Comparison of ENCODE assay signal across 9 cellular contexts in genomic region chr13:50122465-50122864, GRCh38.
DNase-seq lines count a peak whose midpoint lies in the region; ATAC-seq and TF ChIP-seq lines count a peak whose summit lies in the region.
"Had no signal": no experiment of that assay in that cellular context is flagged by ENCODE, and none has a peak within 500 bp of the region (broad histone marks: within the 10 kb centered on the region; RNA-seq: fewer than 3 reads in every experiment).

No MANE protein-coding gene starts in this region.

- peaks cover 12 to 48% (median 42%) of the 10 kb centered on the region in 4 donors for H3K4me1 ChIP-seq in stomach

- peak; percentile 55 for DNase-seq in activated CD4-positive, alpha-beta T cell treated with anti-CD3 and anti-CD28 coated beads, Interleukin-2, amount 10 ng/mL, durations not matched to agents 24 days and 14 days
- DNase-seq in activated CD4-positive, alpha-beta T cell treated with anti-CD3 and anti-CD28 coated beads, Interleukin-2, amount 50 U/mL, for 4 hours: no peak
- DNase-seq in NOMO-1 treated with dmso at 0.1 percent for 144 hours (lab: John Stamatoyannopoulos, UW; ENCODE audit: unreplicated experiment) (peak; percentile 33), stomach (no peak), substantia nigra (lab: John Stamatoyannopoulos, UW) (no peak), NCI-H2107 (lab: John Stamatoyannopoulos, UW) (no peak)
- no peak for DNase-seq in effector memory CD8-positive, alpha-beta T cell
- DNase-seq: testis had no signal

- H3K4me1 Mint-ChIP-seq in activated CD4-positive, alpha-beta T cell treated with anti-CD3 and anti-CD28 coated beads, Interleukin-2, amount 10 ng/mL, durations not matched to agents 24 days and 14 days: peaks cover 31% of the 10 kb centered on the region
- H3K4me1 Mint-ChIP-seq in effector memory CD8-positive, alpha-beta T cell (ENCODE audit: low read depth in 2 of 2): peaks cover 26 to 29% of the 10 kb centered on the region in 2 donors

- H3K9me3 Mint-ChIP-seq in activated CD4-positive, alpha-beta T cell treated with anti-CD3 and anti-CD28 coated beads, Interleukin-2, amount 10 ng/mL, durations not matched to agents 24 days and 14 days: peaks cover 6% of the 10 kb centered on the region
- no peaks in the 10 kb centered on the region for H3K9me3 Mint-ChIP-seq in effector memory CD8-positive, alpha-beta T cell

- H3K27me3 ChIP-seq in stomach: peaks cover 0 to 10% (median 7%) of the 10 kb centered on the region in 3 donors
- H3K27me3 ChIP-seq: testis had no signal

- H3K4me3 Mint-ChIP-seq in activated CD4-positive, alpha-beta T cell treated with anti-CD3 and anti-CD28 coated beads, Interleukin-2, amount 10 ng/mL, durations not matched to agents 24 days and 14 days: peak overlapping the region; percentile 84
- peak overlapping the region in 1 of 2 donors; percentile 83 for H3K4me3 Mint-ChIP-seq in effector memory CD8-positive, alpha-beta T cell

- H3K9me3 ChIP-seq in stomach: no peaks in the 10 kb centered on the region
- H3K9me3 ChIP-seq: testis had no signal

- H3K27me3 Mint-ChIP-seq in activated CD4-positive, alpha-beta T cell treated with anti-CD3 and anti-CD28 coated beads, Interleukin-2, amount 10 ng/mL, durations not matched to agents 24 days and 14 days: no peaks in the 10 kb centered on the region
- H3K27me3 Mint-ChIP-seq in effector memory CD8-positive, alpha-beta T cell: peaks cover 0 to 5% of the 10 kb centered on the region in 2 donors

- H3K27ac ChIP-seq in stomach (peak overlapping the region in 3 of 5 donors; percentile 99 to 100 (median 100)), substantia nigra (ENCODE audit: low read depth, low read length, poor library complexity, severe bottlenecking) (no peak overlapping the region)

- peaks cover 28% of the 10 kb centered on the region for H3K36me3 Mint-ChIP-seq in activated CD4-positive, alpha-beta T cell treated with anti-CD3 and anti-CD28 coated beads, Interleukin-2, amount 10 ng/mL, durations not matched to agents 24 days and 14 days (ENCODE audit: low read depth)
- H3K36me3 Mint-ChIP-seq in effector memory CD8-positive, alpha-beta T cell (ENCODE audit: insufficient read depth): peaks cover 39% of the 10 kb centered on the region

- no peak overlapping the region for H3K4me3 ChIP-seq in stomach
- H3K4me3 ChIP-seq: testis had no signal

- WGBS in stomach, 5 donors: 89 to 100% (median 94%) methylated on average over 1 of the region's 1 CpG

- peaks cover 0 to 7% (median 0%) of the 10 kb centered on the region in 4 donors for H3K36me3 ChIP-seq in stomach

- no peak for TF ChIP-seq CTCF in stomach (IDR thresholded peaks at IDR 0.05)

- TF ChIP-seq EP300 in stomach (IDR thresholded peaks at IDR 0.05): no peak

- ATAC-seq in effector memory CD8-positive, alpha-beta T cell (replicated peaks): no peak
- ATAC-seq in HG02798 (IDR thresholded peaks at IDR 0.05; ENCODE audit: poor library complexity, unreplicated experiment): no peak

- TF ChIP-seq POLR2A in stomach (IDR thresholded peaks at IDR 0.05): no peak

- intact Hi-C loops in activated CD4-positive, alpha-beta T cell treated with anti-CD3 and anti-CD28 coated beads, Interleukin-2, amount 10 ng/mL, durations not matched to agents 24 days and 14 days (cut with micrococcal nuclease): loop anchor here (5.0 to 10.0 kb wide), 3 partner anchors 328 to 1618 kb away; partner anchors contain the start of gene KPNA3
- intact Hi-C loops in stomach (cut with DNase I; ENCODE audit: low total_unique reads): no loop called here

- H3K27ac Mint-ChIP-seq in activated CD4-positive, alpha-beta T cell treated with anti-CD3 and anti-CD28 coated beads, Interleukin-2, amount 10 ng/mL, durations not matched to agents 24 days and 14 days: no peak overlapping the region
- H3K27ac Mint-ChIP-seq in effector memory CD8-positive, alpha-beta T cell: peak overlapping the region; percentile 93 to 96

Comparison
In these comparisons a context has a peak if more than half of its experiments do, and no peak if none do; other contexts are left out.
1. DNase-seq: peak in activated CD4-positive, alpha-beta T cell treated with anti-CD3 and anti-CD28 coated beads, Interleukin-2, amount 10 ng/mL, durations not matched to agents 24 days and 14 days (single experiment) and NOMO-1 treated with dmso at 0.1 percent for 144 hours (single experiment); none in activated CD4-positive, alpha-beta T cell treated with anti-CD3 and anti-CD28 coated beads, Interleukin-2, amount 50 U/mL, for 4 hours (0 of 2), effector memory CD8-positive, alpha-beta T cell (0 of 3), stomach (single experiment), substantia nigra (0 of 49) and NCI-H2107 (single experiment).